In the genomic region with DNA sequence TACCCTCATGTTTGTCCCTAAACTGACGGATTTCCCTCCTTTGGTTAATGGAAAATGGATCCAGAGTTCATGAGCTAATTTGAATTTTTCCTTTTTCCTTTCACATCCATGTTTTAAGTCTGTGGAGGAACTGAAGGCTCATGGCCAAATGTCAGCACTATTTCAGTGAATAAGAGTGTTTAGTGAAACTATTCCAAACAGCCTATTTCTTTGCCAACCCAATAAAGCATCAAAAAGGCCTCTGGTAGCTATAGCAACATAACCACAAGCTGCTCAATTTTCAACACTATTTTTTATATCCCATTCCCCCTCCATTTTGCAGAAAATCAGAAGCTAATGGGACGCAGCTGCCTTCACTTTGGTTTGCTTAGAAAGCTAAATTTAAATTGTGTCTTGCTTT, we compare ENCODE assay signal across 28 cellular contexts.
DNase-seq lines count a peak whose midpoint lies in the region; ATAC-seq, FAIRE-seq and TF ChIP-seq lines count a peak whose summit lies in the region.
"Had no signal": no experiment of that assay in that cellular context is flagged by ENCODE, and none has a peak within 500 bp of the region (broad histone marks: within the 10 kb centered on the region; RNA-seq: fewer than 3 reads in every experiment).

No MANE protein-coding gene starts in this region.

- H3K36me3 ChIP-seq in neutrophil (no peaks in the 10 kb centered on the region), Karpas-422 (ENCODE audit: insufficient read depth, low read length) (no peaks in the 10 kb centered on the region)
- H3K36me3 ChIP-seq: BE2C, BLaER1 had no signal

- no peak overlapping the region for H2AFZ ChIP-seq in Karpas-422 (ENCODE audit: low read length)

- no peaks in the 10 kb centered on the region for H3K9me2 ChIP-seq in Karpas-422 (replicated peaks; ENCODE audit: insufficient read depth, low read length)

- H3K27me3 ChIP-seq in neutrophil (no peaks in the 10 kb centered on the region), Karpas-422 (ENCODE audit: low read length) (no peaks in the 10 kb centered on the region)
- H3K27me3 ChIP-seq: BE2C, BLaER1 had no signal

- no peak overlapping the region for H3K9ac ChIP-seq in Karpas-422 (ENCODE audit: low read length)
- H3K9ac ChIP-seq: BLaER1 had no signal

- H3K79me2 ChIP-seq in Karpas-422 (ENCODE audit: low read length): no peaks in the 10 kb centered on the region

- no peaks in the 10 kb centered on the region for H4K20me1 ChIP-seq in Karpas-422 (ENCODE audit: insufficient read depth, low read depth, low read length)
- H4K20me1 ChIP-seq: BLaER1 had no signal

- no peaks in the 10 kb centered on the region for H3K9me3 ChIP-seq in neutrophil
- no peaks in the 10 kb centered on the region for H3K9me3 ChIP-seq in Karpas-422 (ENCODE audit: low read length)
- H3K9me3 ChIP-seq: A549, BE2C, BLaER1 had no signal

- no peak for TF ChIP-seq CTCF in neutrophil (IDR thresholded peaks at IDR 0.05)

- no peak for FAIRE-seq in GM19239 (lab: Jason Lieb, UNC)
- FAIRE-seq: A549, GM12878, GM12892, GM18507 had no signal

- H3K27ac ChIP-seq in neutrophil (peak overlapping the region; percentile 8), Karpas-422 (ENCODE audit: low read length) (no peak overlapping the region)
- H3K27ac ChIP-seq: 22Rv1, A549, BLaER1 had no signal

- no peak overlapping the region for H3K4me2 ChIP-seq in Karpas-422 (ENCODE audit: low read depth, low read length, poor library complexity, severe bottlenecking)
- H3K4me2 ChIP-seq: A549, BLaER1 had no signal

- DNase-seq in Ammon's horn (ENCODE audit: low spot score): peak; percentile 63
- peak; percentile 58 for DNase-seq in astrocyte of the hippocampus (ENCODE audit: low read depth, low spot score)
- peak; percentile 25 for DNase-seq in inferior parietal cortex (ENCODE audit: extremely low spot score)
- DNase-seq in Right ventricle myocardium superior: no peak
- no peak for DNase-seq in T-helper 1 cell
- DNase-seq in GM19239 (ENCODE audit: insufficient read length, low spot score): no peak
- DNase-seq in Karpas-422: no peak
- DNase-seq: AML-193; BE2C; C1 segment of cervical spinal cord; CD4-positive, alpha-beta memory T cell; CD4-positive, CD25-positive, alpha-beta regulatory T cell; CD8-positive, alpha-beta memory T cell; COR-L47; DMS 273 treated with DMSO at 0.1 percent for 48 hours; DMS153; DMS53; DMS79; DND-41; EL; GDM1 had no signal

- H3K4me1 ChIP-seq in neutrophil (ENCODE audit: control insufficient read depth in 1 of 2, insufficient read depth in 1 of 2, low read depth in 1 of 2, low read length in 1 of 2): peaks cover 39 to 63% of the 10 kb centered on the region in 2 experiments
- no peaks in the 10 kb centered on the region for H3K4me1 ChIP-seq in Karpas-422 (ENCODE audit: low read length)
- H3K4me1 ChIP-seq: A549, BE2C, BLaER1 had no signal

- no peak for ATAC-seq in Right ventricle myocardium superior (ENCODE audit: poor library complexity)
- ATAC-seq: A549, GM12878 had no signal

- intact Hi-C loops in Right ventricle myocardium superior (cut with DNase I): no loop called here

- H3K4me3 ChIP-seq in neutrophil (ENCODE audit: low read depth in 1 of 2, low read length in 1 of 2) (no peak overlapping the region), Karpas-422 (ENCODE audit: low read length) (no peak overlapping the region)
- H3K4me3 ChIP-seq: A549, BLaER1, GM12878 had no signal

Comparison
In these comparisons a context has a peak if more than half of its experiments do, and no peak if none do; other contexts are left out.
1. DNase-seq: peak in Ammon's horn (single experiment), astrocyte of the hippocampus (single experiment) and inferior parietal cortex (single experiment); none in Right ventricle myocardium superior (single experiment), T-helper 1 cell (0 of 5), GM19239 (single experiment) and Karpas-422 (single experiment).